Comparison of ENCODE assay signal across 8 cellular contexts in genomic region chrX:44344194-44344593, GRCh38. TPM values are rescaled to one million over a fixed set of nuclear protein-coding genes. Genes with fewer than 3 reads are reported as not detected.
A peak's percentile ranks its signal among the peaks of the same experiment; 100 is the strongest.
DNase-seq lines count a peak whose midpoint lies in the region; ATAC-seq and TF ChIP-seq lines count a peak whose summit lies in the region.

No MANE protein-coding gene starts in this region.

- peak overlapping the region in 1 of 2 donors; percentile 18 for H3K27ac ChIP-seq in coronary artery

- peak; percentile 54 for ATAC-seq in GM21825 (IDR thresholded peaks at IDR 0.05; ENCODE audit: unreplicated experiment)
- peak; percentile 74 to 89 for ATAC-seq in activated CD4-positive, CD25-positive, alpha-beta regulatory T cell treated with anti-CD3 and anti-CD28 coated beads, Interleukin-2, amount 50 U/mL, for 24 hours
- ATAC-seq in GM21619 (IDR thresholded peaks at IDR 0.05; ENCODE audit: unreplicated experiment), result no peak

- no peak for DNase-seq in coronary artery (ENCODE audit: low spot score)
- DNase-seq in posterior vena cava (ENCODE audit: low spot score), result peak; percentile 81
- DNase-seq in NCI-H510A treated with DMSO at 0.1 percent for 48 hours (lab: John Stamatoyannopoulos, UW), result no peak
- no peak for DNase-seq in T1000 (lab: John Stamatoyannopoulos, UW)
- DNase-seq in cortex of kidney (lab: John Stamatoyannopoulos, UW), result no peak

- intact Hi-C loops in posterior vena cava (cut with DNase I), result no loop called here

- no peak for TF ChIP-seq CTCF in coronary artery (IDR thresholded peaks at IDR 0.05)

- H3K4me3 ChIP-seq in coronary artery, result peak overlapping the region; percentile 70

RNA-seq across cellular contexts. Expression of gene EFHC2, which starts 0.7 kb away (rescaled TPM):
- total RNA-seq in posterior vena cava, result 1 to 10 TPM; 1.4 to 3.0 TPM
